8 cellular contexts compared by ENCODE assay signal in the genomic region with DNA sequence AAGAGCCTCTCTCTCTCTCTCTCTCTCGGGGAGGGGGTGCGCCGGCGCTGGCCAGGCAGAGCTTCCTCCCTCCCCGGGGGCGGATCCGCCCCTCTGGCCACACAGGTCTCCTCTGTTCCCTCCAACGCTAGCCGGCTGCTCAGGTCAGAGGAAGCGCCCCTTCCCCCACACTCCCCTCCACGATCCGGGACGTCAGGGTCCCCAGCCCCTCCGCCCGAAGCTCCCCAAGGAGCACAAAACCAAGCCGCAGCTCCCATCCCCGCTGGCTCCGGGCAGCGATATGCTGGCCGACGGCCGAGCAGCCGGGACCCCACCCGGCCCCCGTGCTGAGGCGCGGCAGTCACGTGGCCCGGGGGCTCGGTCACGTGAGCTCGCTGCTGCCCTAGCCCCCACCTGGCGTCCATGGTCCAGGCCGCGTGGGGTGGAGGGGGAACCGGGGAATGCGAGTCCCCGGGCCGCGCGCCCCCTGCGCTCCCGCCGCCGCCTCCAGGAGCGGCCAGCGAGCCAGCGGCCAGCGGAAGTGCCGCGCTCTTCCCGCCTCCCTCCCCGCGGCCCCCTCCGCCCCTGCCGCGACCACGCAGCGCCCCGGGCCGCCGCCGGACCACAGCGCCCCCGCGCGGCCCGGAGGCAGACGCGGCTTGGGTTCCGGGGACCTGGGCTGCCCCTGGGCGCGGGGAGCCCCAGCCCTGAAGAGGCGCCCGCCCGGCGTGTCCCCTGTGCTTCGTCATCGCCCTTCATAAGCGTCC. TPM values are rescaled to one million over a fixed set of nuclear protein-coding genes. Genes with fewer than 3 reads are reported as not detected.
DNase-seq lines count a peak whose midpoint lies in the region; ATAC-seq and TF ChIP-seq lines count a peak whose summit lies in the region.

A gene with protein sequence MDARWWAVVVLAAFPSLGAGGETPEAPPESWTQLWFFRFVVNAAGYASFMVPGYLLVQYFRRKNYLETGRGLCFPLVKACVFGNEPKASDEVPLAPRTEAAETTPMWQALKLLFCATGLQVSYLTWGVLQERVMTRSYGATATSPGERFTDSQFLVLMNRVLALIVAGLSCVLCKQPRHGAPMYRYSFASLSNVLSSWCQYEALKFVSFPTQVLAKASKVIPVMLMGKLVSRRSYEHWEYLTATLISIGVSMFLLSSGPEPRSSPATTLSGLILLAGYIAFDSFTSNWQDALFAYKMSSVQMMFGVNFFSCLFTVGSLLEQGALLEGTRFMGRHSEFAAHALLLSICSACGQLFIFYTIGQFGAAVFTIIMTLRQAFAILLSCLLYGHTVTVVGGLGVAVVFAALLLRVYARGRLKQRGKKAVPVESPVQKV (minus strand): TSS at position 522 of the 746 bp plus-strand sequence. CDS start 118 bp downstream, at position 404.

- peak within 1 kb of the TSS; percentile 82 for H3K4me3 ChIP-seq in effector memory CD4-positive, alpha-beta T cell (ENCODE audit: insufficient read depth, low read depth, low read length, poor library complexity, severe bottlenecking)
- peak within 1 kb of the TSS; percentile 83 for H3K4me3 ChIP-seq in lung

- peaks cover 23% of the 10 kb centered on the region for H3K4me1 ChIP-seq in effector memory CD4-positive, alpha-beta T cell (ENCODE audit: control insufficient read depth, insufficient read depth, low read length, poor library complexity, severe bottlenecking)
- H3K4me1 ChIP-seq in lung (ENCODE audit: control insufficient read depth in 2 of 2, insufficient read depth in 2 of 2, low read length in 2 of 2) = peaks cover 0 to 10% of the 10 kb centered on the region in 2 donors

- ATAC-seq in HG03066 (IDR thresholded peaks at IDR 0.05; ENCODE audit: low read depth, unreplicated experiment) (peak; percentile 42), lung (ENCODE audit: insufficient read depth, low FRiP score) (peak; percentile 75)

- no peaks in the 10 kb centered on the region for H3K9me3 ChIP-seq in effector memory CD4-positive, alpha-beta T cell (ENCODE audit: control insufficient read depth, low read length)
- no peaks in the 10 kb centered on the region for H3K9me3 ChIP-seq in lung (ENCODE audit: control insufficient read depth in 2 of 2, insufficient read depth in 1 of 2, low read length in 1 of 2)

- 1% methylated on average over 68 to 80 of the region's 80 CpGs for WGBS in lung, 2 donors

- TF ChIP-seq POLR2A in GM18526 (IDR thresholded peaks at IDR 0.05; ENCODE audit: extremely low read depth, insufficient read length) = peak; percentile 57

- TF ChIP-seq CTCF in AG09319 (IDR thresholded peaks at IDR 0.05; ENCODE audit: low read depth, low read length) (peak; percentile 34), lung (IDR thresholded peaks at IDR 0.05; ENCODE audit: control extremely low read depth, extremely low read depth) (peak; percentile 48)

- peaks cover 54% of the 10 kb centered on the region for H3K36me3 ChIP-seq in effector memory CD4-positive, alpha-beta T cell (ENCODE audit: control insufficient read depth, insufficient read depth, low read length)
- H3K36me3 ChIP-seq in lung (ENCODE audit: control insufficient read depth in 2 of 2, insufficient read depth in 2 of 2, low read length in 2 of 2) = peaks cover 18 to 45% of the 10 kb centered on the region in 2 donors

- H3K27me3 ChIP-seq in effector memory CD4-positive, alpha-beta T cell (replicated peaks; ENCODE audit: control insufficient read depth, insufficient read depth, low read length, poor library complexity, severe bottlenecking) = no peaks in the 10 kb centered on the region
- H3K27me3 ChIP-seq in lung (ENCODE audit: control insufficient read depth, insufficient read depth) = no peaks in the 10 kb centered on the region

- peak within 1 kb of the TSS; percentile 80 for H3K27ac ChIP-seq in effector memory CD4-positive, alpha-beta T cell (ENCODE audit: insufficient read depth, low read length, poor library complexity, severe bottlenecking)
- H3K27ac ChIP-seq in lung (ENCODE audit: low read depth in 1 of 2, low read length in 1 of 2) = peak within 1 kb of the TSS; percentile 89

- no peak for DNase-seq in AG09319 (ENCODE audit: extremely low read depth, low read depth)
- peak; percentile 31 for DNase-seq in NCI-H446 treated with DMSO at 0.1 percent for 48 hours (lab: John Stamatoyannopoulos, UW)
- peak; percentile 41 to 54 for DNase-seq in activated CD4-positive, alpha-beta T cell treated with anti-CD3 and anti-CD28 coated beads, Interleukin-2, amount 50 U/mL, for 4 hours
- peak; percentile 47 to 56 (median 50) for DNase-seq in effector memory CD4-positive, alpha-beta T cell
- no peak for DNase-seq in lung (ENCODE audit: low spot score)
- peak; percentile 48 for DNase-seq in stimulated activated CD8-positive, alpha-beta memory T cell treated with anti-CD3 and anti-CD28 coated beads, Interleukin-15, amount 100 ng/mL, for 24 hours (ENCODE audit: low read depth)

RNA-seq across cellular contexts. Expression of the gene that starts here (rescaled TPM):
- total RNA-seq in lung = 10 to 100 TPM; 29.9 to 44.4 TPM
- 10 to 100 TPM; 15.0 to 39.9 TPM for polyA plus RNA-seq in lung

Comparison
In these comparisons a context has a peak if more than half of its experiments do, and no peak if none do; other contexts are left out.
1. DNase-seq: peak in NCI-H446 treated with DMSO at 0.1 percent for 48 hours (single experiment), activated CD4-positive, alpha-beta T cell treated with anti-CD3 and anti-CD28 coated beads, Interleukin-2, amount 50 U/mL, for 4 hours (2 of 2), effector memory CD4-positive, alpha-beta T cell (3 of 3) and stimulated activated CD8-positive, alpha-beta memory T cell treated with anti-CD3 and anti-CD28 coated beads, Interleukin-15, amount 100 ng/mL, for 24 hours (single experiment); none in AG09319 (single experiment) and lung (single experiment).